8 cellular contexts compared by ENCODE assay signal in genomic region chr2:47906261-47907096, GRCh38. TPM values are rescaled to one million over a fixed set of nuclear protein-coding genes. Genes with fewer than 3 reads are reported as not detected.
A peak's percentile ranks its signal among the peaks of the same experiment; 100 is the strongest.
DNase-seq lines count a peak whose midpoint lies in the region; ATAC-seq and TF ChIP-seq lines count a peak whose summit lies in the region.

TSS of gene FBXO11 (minus strand) at chr2:47906498. CDS start at chr2:47905720, 778 bp downstream.

- H3K4me1 ChIP-seq in left ventricle myocardium inferior, result peaks cover 55% of the 10 kb centered on the region

- intact Hi-C loops in left ventricle myocardium inferior (cut with micrococcal nuclease), result loop anchor here (2.0 kb wide), 1 partner anchor 200 kb away; no protein-coding TSS in a partner anchor

- H3K27ac ChIP-seq in left ventricle myocardium inferior (replicated peaks), result peak within 1 kb of the TSS; percentile 99

- no peaks in the 10 kb centered on the region for H3K9me3 Mint-ChIP-seq in T-helper 1 cell treated with Interleukin-12 subunit alpha and Interleukin-12 subunit beta and Interleukin-4 antibody, amounts not matched to agents 30 μg/mL and 1 μg/mL, for 36 hours
- no peaks in the 10 kb centered on the region for H3K9me3 Mint-ChIP-seq in progenitor cell of endocrine pancreas (ENCODE audit: low read depth)

- peaks cover 22% of the 10 kb centered on the region for H3K4me1 Mint-ChIP-seq in T-helper 1 cell treated with Interleukin-12 subunit alpha and Interleukin-12 subunit beta and Interleukin-4 antibody, amounts not matched to agents 30 μg/mL and 1 μg/mL, for 36 hours (ENCODE audit: low read depth)
- peaks cover 27% of the 10 kb centered on the region for H3K4me1 Mint-ChIP-seq in progenitor cell of endocrine pancreas (ENCODE audit: low read depth)

- no peaks in the 10 kb centered on the region for H3K27me3 ChIP-seq in left ventricle myocardium inferior (ENCODE audit: low read depth)

- no peaks in the 10 kb centered on the region for H3K27me3 Mint-ChIP-seq in T-helper 1 cell treated with Interleukin-12 subunit alpha and Interleukin-12 subunit beta and Interleukin-4 antibody, amounts not matched to agents 30 μg/mL and 1 μg/mL, for 36 hours (ENCODE audit: low read depth)
- no peaks in the 10 kb centered on the region for H3K27me3 Mint-ChIP-seq in progenitor cell of endocrine pancreas

- DNase-seq in NCI-H1694 (lab: John Stamatoyannopoulos, UW), result peak; percentile 98
- DNase-seq in amniotic stem cell (lab: John Stamatoyannopoulos, UW), result peak; percentile 95
- DNase-seq in left ventricle myocardium inferior, result peak; percentile 96
- peak; percentile 84 for DNase-seq in progenitor cell of endocrine pancreas (ENCODE audit: low spot score, unreplicated experiment)
- peak; percentile 97 for DNase-seq in ureter (ENCODE audit: low spot score)

- peaks cover 3% of the 10 kb centered on the region for H3K36me3 Mint-ChIP-seq in T-helper 1 cell treated with Interleukin-12 subunit alpha and Interleukin-12 subunit beta and Interleukin-4 antibody, amounts not matched to agents 30 μg/mL and 1 μg/mL, for 36 hours (ENCODE audit: low read depth)
- H3K36me3 Mint-ChIP-seq in progenitor cell of endocrine pancreas (ENCODE audit: insufficient read depth), result peaks cover 1% of the 10 kb centered on the region

- TF ChIP-seq CTCF in left ventricle myocardium inferior (IDR thresholded peaks at IDR 0.05; ENCODE audit: borderline replicate concordance) (peak; percentile 71), progenitor cell of endocrine pancreas (IDR thresholded peaks at IDR 0.05; ENCODE audit: unreplicated experiment) (peak; percentile 70)

- no peaks in the 10 kb centered on the region for H3K36me3 ChIP-seq in left ventricle myocardium inferior

- H3K9me3 ChIP-seq in left ventricle myocardium inferior (replicated peaks), result no peaks in the 10 kb centered on the region

- TF ChIP-seq POLR2A in GM15510 (IDR thresholded peaks at IDR 0.05; ENCODE audit: borderline replicate concordance, extremely low read depth, insufficient read length), result peak; percentile 76

- ATAC-seq in HG02885 (IDR thresholded peaks at IDR 0.05; ENCODE audit: poor library complexity, unreplicated experiment), result peak; percentile 90

- peak within 1 kb of the TSS; percentile 98 for H3K4me3 ChIP-seq in left ventricle myocardium inferior

- peak within 1 kb of the TSS; percentile 84 for H3K27ac Mint-ChIP-seq in T-helper 1 cell treated with Interleukin-12 subunit alpha and Interleukin-12 subunit beta and Interleukin-4 antibody, amounts not matched to agents 30 μg/mL and 1 μg/mL, for 36 hours
- H3K27ac Mint-ChIP-seq in progenitor cell of endocrine pancreas, result peak within 1 kb of the TSS; percentile 98

- H3K4me3 Mint-ChIP-seq in T-helper 1 cell treated with Interleukin-12 subunit alpha and Interleukin-12 subunit beta and Interleukin-4 antibody, amounts not matched to agents 30 μg/mL and 1 μg/mL, for 36 hours, result peak within 1 kb of the TSS; percentile 96
- H3K4me3 Mint-ChIP-seq in progenitor cell of endocrine pancreas (ENCODE audit: low read depth), result peak within 1 kb of the TSS; percentile 80

RNA-seq across cellular contexts. Expression of gene FBXO11, which starts in this region (rescaled TPM):
- 34.7 TPM for total RNA-seq in left ventricle myocardium inferior
- 96.5 and 102 TPM in 2 replicates for total RNA-seq in progenitor cell of endocrine pancreas
- total RNA-seq in ureter, result 67.7 TPM

Comparison
In these comparisons a context has a peak if more than half of its experiments do, and no peak if none do; other contexts are left out.
1. Peak in every context shown above with its lines: DNase-seq, ATAC-seq, H3K4me3 ChIP-seq and H3K27ac ChIP-seq.